ENCODE assay signal across 20 cellular contexts in the genomic region with DNA sequence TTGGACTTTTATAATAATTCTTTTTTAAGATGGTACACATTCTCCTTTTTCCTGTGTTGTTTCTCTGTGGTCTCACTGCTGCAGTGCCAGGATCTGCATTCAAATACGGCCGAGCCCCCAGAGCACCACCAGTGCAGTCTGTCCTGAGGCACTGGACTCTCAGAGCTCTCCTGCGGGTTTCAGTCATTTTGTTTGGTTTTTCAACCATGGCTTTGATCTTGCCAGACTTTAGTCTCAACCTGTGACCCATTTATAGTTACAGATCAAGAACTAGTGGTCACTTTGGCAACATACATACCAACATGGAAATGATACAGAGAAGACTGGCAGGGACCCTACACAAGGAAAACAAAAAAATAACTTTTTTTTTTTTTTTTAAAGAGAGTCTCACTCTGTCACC.
"Had no signal": no experiment of that assay in that cellular context is flagged by ENCODE, and none has a peak within 500 bp of the region (broad histone marks: within the 10 kb centered on the region; RNA-seq: fewer than 3 reads in every experiment).

No MANE protein-coding gene starts in this region.

- H3K27ac Mint-ChIP-seq: dendritic cell treated with granulocyte-macrophage colony-stimulating factor and Interleukin-4, amounts not matched to agents 40 ng/mL and 50 ng/mL, for 4 days; immature natural killer cell; mesothelial cell of epicardium had no signal

- H3K27me3 Mint-ChIP-seq: dendritic cell treated with granulocyte-macrophage colony-stimulating factor and Interleukin-4, amounts not matched to agents 40 ng/mL and 50 ng/mL, for 4 days had no signal

- DNase-seq: cerebellar nuclear complex; colonic mucosa; cortex of kidney; dorsolateral prefrontal cortex; effector CD4-positive, alpha-beta T cell; effector memory CD4-positive, alpha-beta T cell; foreskin keratinocyte; heart left ventricle; hippocampal formation; immature natural killer cell; left cardiac atrium; left lung; left ventricle myocardium superior; lower lobe of right lung; mesenchymal stem cell; mucosa of descending colon had no signal

- H3K36me3 ChIP-seq: colonic mucosa, esophagus muscularis mucosa, gastroesophageal sphincter, heart left ventricle, lower lobe of right lung had no signal

- H3K4me3 ChIP-seq: colonic mucosa, dorsolateral prefrontal cortex, esophagus muscularis mucosa, gastroesophageal sphincter, heart left ventricle, left lung, lower lobe of right lung, mucosa of descending colon had no signal

- H3K4me1 ChIP-seq: colonic mucosa, esophagus muscularis mucosa, foreskin keratinocyte, gastroesophageal sphincter, heart left ventricle, left lung, lower lobe of right lung had no signal

- H3K9me3 ChIP-seq: colonic mucosa, esophagus muscularis mucosa, gastroesophageal sphincter, left lung, lower lobe of right lung, mucosa of descending colon had no signal

- H3K27me3 ChIP-seq: colonic mucosa, dorsolateral prefrontal cortex, esophagus muscularis mucosa, foreskin keratinocyte, gastroesophageal sphincter, heart left ventricle, left lung had no signal

- H3K9me3 Mint-ChIP-seq: dendritic cell treated with granulocyte-macrophage colony-stimulating factor and Interleukin-4, amounts not matched to agents 40 ng/mL and 50 ng/mL, for 4 days; immature natural killer cell had no signal

- ATAC-seq: foreskin keratinocyte, gastroesophageal sphincter, heart left ventricle, left cardiac atrium, left lung, left ventricle myocardium superior, lower lobe of right lung, mucosa of descending colon had no signal

- H3K4me3 Mint-ChIP-seq: dendritic cell treated with granulocyte-macrophage colony-stimulating factor and Interleukin-4, amounts not matched to agents 40 ng/mL and 50 ng/mL, for 4 days; immature natural killer cell; mesothelial cell of epicardium had no signal
